Comparison of ENCODE assay signal across 16 cellular contexts in genomic region chr2:9660154-9660553, GRCh38. TPM values are rescaled to one million over a fixed set of nuclear protein-coding genes. Genes with fewer than 3 reads are reported as not detected.
DNase-seq lines count a peak whose midpoint lies in the region; ATAC-seq, FAIRE-seq and TF ChIP-seq lines count a peak whose summit lies in the region.
"Had no signal": no experiment of that assay in that cellular context is flagged by ENCODE, and none has a peak within 500 bp of the region (broad histone marks: within the 10 kb centered on the region; RNA-seq: fewer than 3 reads in every experiment).

No MANE protein-coding gene starts in this region.

- WGBS in mesenchymal stem cell: 92% methylated on average over 15 of the region's 15 CpGs

- TF ChIP-seq CTCF in A673 (conservative IDR thresholded peaks at IDR 0.05; ENCODE audit: low read depth, low read length): no peak
- TF ChIP-seq CTCF in Panc1 (IDR thresholded peaks at IDR 0.05): no peak

- H2BK12ac ChIP-seq in mesenchymal stem cell (ENCODE audit: low read length in 2 of 2): peak overlapping the region in 1 of 2 experiments; percentile 96

- intact Hi-C loops in A673 (cut with micrococcal nuclease; ENCODE audit: unreplicated experiment): no loop called here
- intact Hi-C loops in Panc1 (cut with micrococcal nuclease; ENCODE audit: unreplicated experiment): no loop called here

- no peak overlapping the region for H2AFZ ChIP-seq in mesenchymal stem cell (ENCODE audit: low read depth, low read length)

- H3K4ac ChIP-seq in mesenchymal stem cell (ENCODE audit: low read depth in 1 of 2, low read length in 2 of 2): peak overlapping the region in 1 of 2 experiments; percentile 2

- H3K14ac ChIP-seq in mesenchymal stem cell (ENCODE audit: low read length in 2 of 2): no peak overlapping the region

- in situ Hi-C loops in Panc1 (cut with HindIII; ENCODE audit: low pct_unique_long_range_greater_than_20kb, low sequenced_read_pairs): no loop called here

- no peaks in the 10 kb centered on the region for H3K27me3 ChIP-seq in A673 (replicated peaks; ENCODE audit: insufficient read depth, low read depth, low read length, poor library complexity)
- no peaks in the 10 kb centered on the region for H3K27me3 ChIP-seq in Panc1 (ENCODE audit: control insufficient read depth, insufficient read depth, low read length)
- H3K27me3 ChIP-seq in mesenchymal stem cell (ENCODE audit: control insufficient read depth in 1 of 2, insufficient read depth in 1 of 2, low read length in 2 of 2): no peaks in the 10 kb centered on the region
- no peaks in the 10 kb centered on the region for H3K27me3 ChIP-seq in skeletal muscle tissue (ENCODE audit: control insufficient read depth in 3 of 3, insufficient read depth in 3 of 3, low read length in 3 of 3)
- no peaks in the 10 kb centered on the region for H3K27me3 ChIP-seq in MG63
- H3K27me3 ChIP-seq: BLaER1 treated with 17β-estradiol and CSF1 and Interleukin-3, amounts not matched to agents 10 nM and 100 nM had no signal

- CTCF ChIA-PET in A673 (lab: Charles Lee): no interaction called here
- CTCF ChIA-PET in Panc1 (lab: Charles Lee): no interaction called here

- H3K27ac ChIP-seq in A673 (ENCODE audit: low read depth, low read length, poor library complexity, severe bottlenecking) (no peak overlapping the region), Panc1 (ENCODE audit: low read length) (peak overlapping the region; percentile 99; the same call in 1 of the 2 replicates), mesenchymal stem cell (ENCODE audit: low read length, poor library complexity, severe bottlenecking) (no peak overlapping the region), skeletal muscle tissue (ENCODE audit: low read depth, low read length) (peak overlapping the region; percentile 25)
- H3K27ac ChIP-seq: BLaER1 treated with 17β-estradiol and CSF1 and Interleukin-3, amounts not matched to agents 10 nM and 100 nM had no signal

- H3K36me3 ChIP-seq in A673 (ENCODE audit: insufficient read depth, low read length, poor library complexity, severe bottlenecking): no peaks in the 10 kb centered on the region
- H3K36me3 ChIP-seq in Panc1 (ENCODE audit: control insufficient read depth, insufficient read depth, low read length): no peaks in the 10 kb centered on the region
- H3K36me3 ChIP-seq in mesenchymal stem cell (ENCODE audit: control insufficient read depth in 1 of 2, insufficient read depth in 2 of 2, low read depth in 1 of 2, low read length in 2 of 2): no peaks in the 10 kb centered on the region
- H3K36me3 ChIP-seq in skeletal muscle tissue (ENCODE audit: control insufficient read depth in 3 of 3, insufficient read depth in 3 of 3, low read length in 3 of 3): no peaks in the 10 kb centered on the region
- H3K36me3 ChIP-seq in MG63: no peaks in the 10 kb centered on the region
- H3K36me3 ChIP-seq: BLaER1 treated with 17β-estradiol and CSF1 and Interleukin-3, amounts not matched to agents 10 nM and 100 nM had no signal

- TF ChIP-seq POLR2A in GM12892 (IDR thresholded peaks at IDR 0.05; ENCODE audit: low read depth, low read length): no peak

- H3K23ac ChIP-seq in mesenchymal stem cell (ENCODE audit: low read length in 2 of 2): no peak overlapping the region

- H2BK15ac ChIP-seq in mesenchymal stem cell (ENCODE audit: low read depth, poor library complexity, severe bottlenecking): peak overlapping the region; percentile 26

- H3K18ac ChIP-seq in mesenchymal stem cell (ENCODE audit: low read depth in 1 of 2, low read length in 2 of 2): peak overlapping the region in 1 of 2 experiments; percentile 18

- no TSS peak for BruUV-seq in A673 (replicated peaks; lab: Mats Ljungman, UMichigan)
- no TSS peak for BruUV-seq in Panc1 (replicated peaks; lab: Mats Ljungman, UMichigan)

- POLR2A ChIA-PET in A673 (lab: Charles Lee; ENCODE audit: low non-redundant PET): no interaction called here
- POLR2A ChIA-PET in Panc1 (lab: Charles Lee): no interaction called here

- H3K4me3 ChIP-seq in A673 (ENCODE audit: low read depth, low read length, poor library complexity, severe bottlenecking) (no peak overlapping the region), Panc1 (ENCODE audit: low read depth in 2 of 2, low read length in 2 of 2) (no peak overlapping the region), mesenchymal stem cell (ENCODE audit: insufficient read depth in 1 of 2, low read depth in 1 of 2, low read length in 2 of 2) (no peak overlapping the region), skeletal muscle tissue (ENCODE audit: low read length in 3 of 3) (no peak overlapping the region), MG63 (no peak overlapping the region)
- H3K4me3 ChIP-seq: BLaER1 treated with 17β-estradiol and CSF1 and Interleukin-3, amounts not matched to agents 10 nM and 100 nM had no signal

- peak overlapping the region; percentile 7 for H4K8ac ChIP-seq in mesenchymal stem cell (ENCODE audit: low read length)

- peak overlapping the region; percentile 24 for H2BK120ac ChIP-seq in mesenchymal stem cell (ENCODE audit: low read depth, low read length)

- ATAC-seq in Panc1 (no peak), left lobe of liver (no peak)
- ATAC-seq: CD8-positive, alpha-beta T cell; HepG2 had no signal

- H4K91ac ChIP-seq in mesenchymal stem cell (ENCODE audit: low read length): peak overlapping the region; percentile 52

- H2AK5ac ChIP-seq in mesenchymal stem cell (ENCODE audit: low read length, severe bottlenecking): peak overlapping the region; percentile 68

- no peak for FAIRE-seq in GM12892 (lab: Jason Lieb, UNC)
- FAIRE-seq: H1, HepG2 had no signal

- no peaks in the 10 kb centered on the region for H3K9me3 ChIP-seq in A673 (ENCODE audit: low read depth, low read length, poor library complexity, severe bottlenecking)
- no peaks in the 10 kb centered on the region for H3K9me3 ChIP-seq in Panc1 (ENCODE audit: control insufficient read depth, insufficient read depth, low read depth, low read length)
- no peaks in the 10 kb centered on the region for H3K9me3 ChIP-seq in mesenchymal stem cell (ENCODE audit: control insufficient read depth, low read length)
- no peaks in the 10 kb centered on the region for H3K9me3 ChIP-seq in skeletal muscle tissue (ENCODE audit: control insufficient read depth in 3 of 3, low read length in 3 of 3)
- no peaks in the 10 kb centered on the region for H3K9me3 ChIP-seq in MG63
- H3K9me3 ChIP-seq: BLaER1 treated with 17β-estradiol and CSF1 and Interleukin-3, amounts not matched to agents 10 nM and 100 nM had no signal

- DNase-seq in A673 (ENCODE audit: low spot score) (peak; percentile 29), Panc1 (ENCODE audit: low read depth, low spot score) (no peak), mesenchymal stem cell (no peak), GM12892 (ENCODE audit: insufficient read length) (no peak), left lobe of liver (ENCODE audit: low spot score) (no peak), MG63 (no peak)
- DNase-seq: 8988T; Calu3; CD8-positive, alpha-beta T cell; DMS79 treated with DMSO at 0.1 percent for 48 hours; GF-D8; H9 had no signal

- H2BK5ac ChIP-seq in mesenchymal stem cell (ENCODE audit: low read depth, low read length, poor library complexity, severe bottlenecking): no peak overlapping the region

- H3K9ac ChIP-seq in mesenchymal stem cell (ENCODE audit: low read length) (no peak overlapping the region), skeletal muscle tissue (ENCODE audit: low read depth in 1 of 3, low read length in 3 of 3) (no peak overlapping the region)
- H3K9ac ChIP-seq: BLaER1 treated with 17β-estradiol and CSF1 and Interleukin-3, amounts not matched to agents 10 nM and 100 nM had no signal

- H3K4me2 ChIP-seq in mesenchymal stem cell (ENCODE audit: low read length, poor library complexity, severe bottlenecking): no peak overlapping the region
- H3K4me2 ChIP-seq: BLaER1 treated with 17β-estradiol and CSF1 and Interleukin-3, amounts not matched to agents 10 nM and 100 nM had no signal

- H3K4me1 ChIP-seq in A673 (ENCODE audit: insufficient read depth, low read length, poor library complexity, severe bottlenecking) (no peaks in the 10 kb centered on the region), Panc1 (ENCODE audit: control insufficient read depth, insufficient read depth, low read length) (peaks cover 68% of the 10 kb centered on the region), mesenchymal stem cell (ENCODE audit: control insufficient read depth, insufficient read depth, low read depth, low read length) (peaks cover 24% of the 10 kb centered on the region), skeletal muscle tissue (ENCODE audit: control insufficient read depth in 3 of 3, insufficient read depth in 3 of 3, low read length in 3 of 3) (peaks cover 4 to 26% (median 10%) of the 10 kb centered on the region in 3 donors)

- H3K79me1 ChIP-seq in mesenchymal stem cell (replicated peaks; ENCODE audit: low read length, poor library complexity, severe bottlenecking): no peaks in the 10 kb centered on the region

RNA-seq across cellular contexts. Expression of gene YWHAQ, which starts 29.4 kb away (rescaled TPM):
- total RNA-seq in A673 (2021) (505 and 533 TPM in 2 replicates), Panc1 (2021; ENCODE audit: unreplicated experiment) (683 TPM), skeletal muscle tissue (140 TPM), left lobe of liver (82.3 TPM)
- polyA plus RNA-seq in Panc1 (2012; ENCODE audit: insufficient read length): 719 TPM
- polyA plus RNA-seq in mesenchymal stem cell (2013, experiment 1 of 2): 317 TPM
- polyA plus RNA-seq in mesenchymal stem cell (2013, experiment 2 of 2): 324 TPM
- polyA plus RNA-seq in GM12892 (2012; ENCODE audit: missing spikeins): 264 TPM
- 598 and 683 TPM in 2 replicates for total RNA-seq in MG63 (2014; rRNA removed; shearing (Covaris generic); ENCODE audit: low replicate concordance)

Comparison
In these comparisons a context has a peak if more than half of its experiments do, and no peak if none do; other contexts are left out.
1. H3K27ac ChIP-seq: peak in Panc1 (single experiment) and skeletal muscle tissue (single experiment); none in A673 (single experiment) and mesenchymal stem cell (single experiment).